ENCODE assay signal across 1 cellular context in genomic region chr18:63344918-63345317, GRCh38.
TF ChIP-seq lines count a peak whose summit lies in the region.

No MANE protein-coding gene starts in this region.

TF ChIP-seq in GM23338, 12 proteins besides CTCF, POLR2A, EP300 and RAD21 (continued from another document):
- TF ChIP-seq, protein P1, sequence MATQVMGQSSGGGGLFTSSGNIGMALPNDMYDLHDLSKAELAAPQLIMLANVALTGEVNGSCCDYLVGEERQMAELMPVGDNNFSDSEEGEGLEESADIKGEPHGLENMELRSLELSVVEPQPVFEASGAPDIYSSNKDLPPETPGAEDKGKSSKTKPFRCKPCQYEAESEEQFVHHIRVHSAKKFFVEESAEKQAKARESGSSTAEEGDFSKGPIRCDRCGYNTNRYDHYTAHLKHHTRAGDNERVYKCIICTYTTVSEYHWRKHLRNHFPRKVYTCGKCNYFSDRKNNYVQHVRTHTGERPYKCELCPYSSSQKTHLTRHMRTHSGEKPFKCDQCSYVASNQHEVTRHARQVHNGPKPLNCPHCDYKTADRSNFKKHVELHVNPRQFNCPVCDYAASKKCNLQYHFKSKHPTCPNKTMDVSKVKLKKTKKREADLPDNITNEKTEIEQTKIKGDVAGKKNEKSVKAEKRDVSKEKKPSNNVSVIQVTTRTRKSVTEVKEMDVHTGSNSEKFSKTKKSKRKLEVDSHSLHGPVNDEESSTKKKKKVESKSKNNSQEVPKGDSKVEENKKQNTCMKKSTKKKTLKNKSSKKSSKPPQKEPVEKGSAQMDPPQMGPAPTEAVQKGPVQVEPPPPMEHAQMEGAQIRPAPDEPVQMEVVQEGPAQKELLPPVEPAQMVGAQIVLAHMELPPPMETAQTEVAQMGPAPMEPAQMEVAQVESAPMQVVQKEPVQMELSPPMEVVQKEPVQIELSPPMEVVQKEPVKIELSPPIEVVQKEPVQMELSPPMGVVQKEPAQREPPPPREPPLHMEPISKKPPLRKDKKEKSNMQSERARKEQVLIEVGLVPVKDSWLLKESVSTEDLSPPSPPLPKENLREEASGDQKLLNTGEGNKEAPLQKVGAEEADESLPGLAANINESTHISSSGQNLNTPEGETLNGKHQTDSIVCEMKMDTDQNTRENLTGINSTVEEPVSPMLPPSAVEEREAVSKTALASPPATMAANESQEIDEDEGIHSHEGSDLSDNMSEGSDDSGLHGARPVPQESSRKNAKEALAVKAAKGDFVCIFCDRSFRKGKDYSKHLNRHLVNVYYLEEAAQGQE (IDR thresholded peaks at IDR 0.05; ENCODE audit: unreplicated experiment), result no peak
- TF ChIP-seq ZNF462 (CRISPR knock-in tag; IDR thresholded peaks at IDR 0.05), result no peak
- TF ChIP-seq EZH2 (IDR thresholded peaks at IDR 0.05; ENCODE audit: low read depth, unreplicated experiment), result no peak
- no peak for TF ChIP-seq ZNF331 (CRISPR knock-in tag; IDR thresholded peaks at IDR 0.05; ENCODE audit: low read depth)
- TF ChIP-seq CREB1 (CRISPR knock-in tag; IDR thresholded peaks at IDR 0.05; ENCODE audit: low read depth), result no peak
- TF ChIP-seq POLR2AphosphoS5 (IDR thresholded peaks at IDR 0.05; ENCODE audit: low read depth), result no peak
- no peak for TF ChIP-seq NANOG (IDR thresholded peaks at IDR 0.05; ENCODE audit: borderline replicate concordance)
